In the genomic region with DNA sequence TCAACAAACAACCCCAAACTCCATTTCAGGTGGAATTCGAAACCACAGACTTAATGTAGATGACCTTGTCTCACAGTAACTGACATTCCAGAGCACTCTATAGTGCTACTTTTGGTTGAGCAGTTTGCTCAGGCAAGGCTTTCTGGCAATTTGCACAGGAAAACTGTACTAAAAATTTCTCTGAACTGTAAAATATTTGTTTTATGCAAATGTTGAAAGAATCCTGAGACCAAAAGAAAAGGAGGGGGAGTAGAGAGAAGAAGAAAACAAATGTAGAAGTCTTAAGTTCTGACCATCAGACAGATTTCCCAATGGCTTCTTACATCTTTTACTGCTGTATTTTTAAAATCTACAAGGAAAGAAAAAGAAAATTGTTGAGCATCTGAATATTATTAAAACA, we compare ENCODE assay signal across 26 cellular contexts. TPM values are rescaled to one million over a fixed set of nuclear protein-coding genes. Genes with fewer than 3 reads are reported as not detected.
DNase-seq lines count a peak whose midpoint lies in the region; ATAC-seq, FAIRE-seq and TF ChIP-seq lines count a peak whose summit lies in the region.
"Had no signal": no experiment of that assay in that cellular context is flagged by ENCODE, and none has a peak within 500 bp of the region (broad histone marks: within the 10 kb centered on the region; RNA-seq: fewer than 3 reads in every experiment).

No MANE protein-coding gene starts in this region.

- no peak overlapping the region for H3K4me3 ChIP-seq in breast epithelium
- H3K4me3 ChIP-seq in brain microvascular endothelial cell (ENCODE audit: low read depth, low read length), result no peak overlapping the region
- no peak overlapping the region for H3K4me3 ChIP-seq in mesenchymal stem cell (ENCODE audit: insufficient read depth in 1 of 2, low read depth in 1 of 2, low read length in 2 of 2)
- H3K4me3 ChIP-seq: dorsolateral prefrontal cortex, stomach had no signal

- TF ChIP-seq CTCF in MCF 10A (IDR thresholded peaks at IDR 0.05; ENCODE audit: unreplicated experiment), result no peak
- no peak for TF ChIP-seq CTCF in breast epithelium (IDR thresholded peaks at IDR 0.05)
- no peak for TF ChIP-seq CTCF in brain microvascular endothelial cell (IDR thresholded peaks at IDR 0.05; ENCODE audit: low read depth, low read length, missing control alignments)
- no peak for TF ChIP-seq CTCF in CD14-positive monocyte (IDR thresholded peaks at IDR 0.05)

- no peak overlapping the region for H3K4ac ChIP-seq in mesenchymal stem cell (ENCODE audit: low read depth in 1 of 2, low read length in 2 of 2)

- H3K9me3 ChIP-seq in breast epithelium (no peaks in the 10 kb centered on the region), mesenchymal stem cell (ENCODE audit: control insufficient read depth, low read length) (no peaks in the 10 kb centered on the region)
- H3K9me3 ChIP-seq: stomach had no signal

- H2AK5ac ChIP-seq in mesenchymal stem cell (ENCODE audit: low read length, severe bottlenecking), result no peak overlapping the region

- no peak overlapping the region for H2AFZ ChIP-seq in mesenchymal stem cell (ENCODE audit: low read depth, low read length)

- no peaks in the 10 kb centered on the region for H3K36me3 ChIP-seq in breast epithelium
- H3K36me3 ChIP-seq in brain microvascular endothelial cell (replicated peaks), result no peaks in the 10 kb centered on the region
- no peaks in the 10 kb centered on the region for H3K36me3 ChIP-seq in mesenchymal stem cell (ENCODE audit: control insufficient read depth in 1 of 2, insufficient read depth in 2 of 2, low read depth in 1 of 2, low read length in 2 of 2)
- H3K36me3 ChIP-seq: stomach had no signal

- no peak overlapping the region for H2BK15ac ChIP-seq in mesenchymal stem cell (ENCODE audit: low read depth, poor library complexity, severe bottlenecking)

- H3K23ac ChIP-seq in mesenchymal stem cell (ENCODE audit: low read length in 2 of 2), result no peak overlapping the region

- peak overlapping the region; percentile 90 for H3K9ac ChIP-seq in mesenchymal stem cell (ENCODE audit: low read length)

- BruUV-seq in MCF 10A (replicated peaks; lab: Mats Ljungman, UMichigan), result no TSS peak

- POLR2A ChIA-PET in MCF 10A (lab: Yijun Ruan, JAX), result interaction anchor here (0.6 kb wide), 1 partner anchor 56 kb away, joined by 3 read pairs; no protein-coding TSS in a partner anchor
- POLR2A ChIA-PET in activated CD4-positive, alpha-beta T cell treated with anti-CD3 and anti-CD28 coated beads for 36 hours (lab: Charles Lee), result no interaction called here

- in situ Hi-C loops in brain microvascular endothelial cell (cut with HindIII; ENCODE audit: low pct_ligation_motif_present, low sequenced_read_pairs), result no loop called here

- no peak overlapping the region for H2BK120ac ChIP-seq in mesenchymal stem cell (ENCODE audit: low read depth, low read length)

- H2BK12ac ChIP-seq in mesenchymal stem cell (ENCODE audit: low read length in 2 of 2), result no peak overlapping the region

- no peaks in the 10 kb centered on the region for H3K79me1 ChIP-seq in mesenchymal stem cell (replicated peaks; ENCODE audit: low read length, poor library complexity, severe bottlenecking)

- no peak overlapping the region for H3K18ac ChIP-seq in mesenchymal stem cell (ENCODE audit: low read depth in 1 of 2, low read length in 2 of 2)

- H3K4me1 Mint-ChIP-seq in MCF 10A (ENCODE audit: insufficient read depth, unreplicated experiment) (peaks cover 13% of the 10 kb centered on the region), CD14-positive monocyte (no peaks in the 10 kb centered on the region)
- H3K4me1 Mint-ChIP-seq in activated CD4-positive, alpha-beta T cell treated with anti-CD3 and anti-CD28 coated beads for 36 hours, result no peaks in the 10 kb centered on the region
- H3K4me1 Mint-ChIP-seq: activated naive CD8-positive, alpha-beta T cell treated with anti-CD3 and anti-CD28 coated beads for 36 hours; IgD-negative memory B cell; immature natural killer cell; naive thymus-derived CD8-positive, alpha-beta T cell had no signal

- CTCF ChIA-PET in MCF 10A (lab: Yijun Ruan, JAX), result no interaction called here
- CTCF ChIA-PET in activated CD4-positive, alpha-beta T cell treated with anti-CD3 and anti-CD28 coated beads for 36 hours (lab: Charles Lee), result no interaction called here

- H3K27me3 Mint-ChIP-seq in MCF 10A (ENCODE audit: insufficient read depth, unreplicated experiment) (no peaks in the 10 kb centered on the region), CD14-positive monocyte (ENCODE audit: low read depth in 3 of 3) (peaks cover 0 to 2% (median 0%) of the 10 kb centered on the region in 3 donors)
- peaks cover 7% of the 10 kb centered on the region for H3K27me3 Mint-ChIP-seq in activated CD4-positive, alpha-beta T cell treated with anti-CD3 and anti-CD28 coated beads for 36 hours
- H3K27me3 Mint-ChIP-seq: type B pancreatic cell had no signal

- FAIRE-seq in urothelium cell line (lab: Jason Lieb, UNC), result no peak
- FAIRE-seq: GM12891, small intestine had no signal

- H3K27me3 ChIP-seq in breast epithelium (no peaks in the 10 kb centered on the region), brain microvascular endothelial cell (replicated peaks) (no peaks in the 10 kb centered on the region), mesenchymal stem cell (ENCODE audit: control insufficient read depth in 1 of 2, insufficient read depth in 1 of 2, low read length in 2 of 2) (no peaks in the 10 kb centered on the region)
- H3K27me3 ChIP-seq: dorsolateral prefrontal cortex, stomach had no signal

- H3K36me3 Mint-ChIP-seq in MCF 10A (ENCODE audit: insufficient read depth, unreplicated experiment) (no peaks in the 10 kb centered on the region), CD14-positive monocyte (no peaks in the 10 kb centered on the region)
- no peaks in the 10 kb centered on the region for H3K36me3 Mint-ChIP-seq in activated CD4-positive, alpha-beta T cell treated with anti-CD3 and anti-CD28 coated beads for 36 hours (ENCODE audit: low read depth)
- H3K36me3 Mint-ChIP-seq: activated naive CD8-positive, alpha-beta T cell treated with anti-CD3 and anti-CD28 coated beads for 36 hours; immature natural killer cell; naive thymus-derived CD8-positive, alpha-beta T cell; type B pancreatic cell had no signal

- H3K27ac Mint-ChIP-seq in MCF 10A (ENCODE audit: low read depth, unreplicated experiment) (peak overlapping the region; percentile 75), CD14-positive monocyte (no peak overlapping the region)
- H3K27ac Mint-ChIP-seq in activated CD4-positive, alpha-beta T cell treated with anti-CD3 and anti-CD28 coated beads for 36 hours, result no peak overlapping the region
- H3K27ac Mint-ChIP-seq: activated naive CD8-positive, alpha-beta T cell treated with anti-CD3 and anti-CD28 coated beads for 36 hours; IgD-negative memory B cell; immature natural killer cell; naive thymus-derived CD8-positive, alpha-beta T cell; type B pancreatic cell had no signal

- H3K4me1 ChIP-seq in breast epithelium (no peaks in the 10 kb centered on the region), mesenchymal stem cell (ENCODE audit: control insufficient read depth, insufficient read depth, low read depth, low read length) (no peaks in the 10 kb centered on the region)
- H3K4me1 ChIP-seq: stomach had no signal

- TF ChIP-seq POLR2A in breast epithelium (IDR thresholded peaks at IDR 0.05), result no peak

- no peak overlapping the region for H3K4me2 ChIP-seq in mesenchymal stem cell (ENCODE audit: low read length, poor library complexity, severe bottlenecking)

- H3K9me3 Mint-ChIP-seq in MCF 10A (ENCODE audit: unreplicated experiment) (peaks cover 8% of the 10 kb centered on the region), CD14-positive monocyte (peaks cover 0 to 11% (median 0%) of the 10 kb centered on the region in 7 donors)
- H3K9me3 Mint-ChIP-seq in activated CD4-positive, alpha-beta T cell treated with anti-CD3 and anti-CD28 coated beads for 36 hours (ENCODE audit: low read depth), result no peaks in the 10 kb centered on the region
- H3K9me3 Mint-ChIP-seq: activated naive CD8-positive, alpha-beta T cell treated with anti-CD3 and anti-CD28 coated beads for 36 hours; naive thymus-derived CD8-positive, alpha-beta T cell; type B pancreatic cell had no signal

- no peak for DNase-seq in MCF 10A (ENCODE audit: unreplicated experiment)
- no peak for DNase-seq in breast epithelium (ENCODE audit: low spot score in 2 of 2)
- DNase-seq in brain microvascular endothelial cell, result no peak
- DNase-seq in mesenchymal stem cell, result no peak
- no peak for DNase-seq in activated CD4-positive, alpha-beta T cell treated with anti-CD3 and anti-CD28 coated beads for 36 hours
- DNase-seq in urothelium cell line (ENCODE audit: low spot score), result no peak
- DNase-seq in CD14-positive monocyte (ENCODE audit: low spot score), result no peak
- DNase-seq: activated naive CD8-positive, alpha-beta T cell treated with anti-CD3 and anti-CD28 coated beads for 36 hours; C1 segment of cervical spinal cord; dorsolateral prefrontal cortex; GF-D8; immature natural killer cell; naive thymus-derived CD8-positive, alpha-beta T cell; NCI-H1930; NCI-H446; RPMI8226; small intestine; stimulated activated CD4-positive, alpha-beta T cell treated with anti-CD3 and anti-CD28 coated beads, Interleukin-4, amount 100 ng/mL, for 1 hour; stomach had no signal

- H3K27ac ChIP-seq in breast epithelium, result peak overlapping the region in 1 of 2 donors; percentile 66
- H3K27ac ChIP-seq in brain microvascular endothelial cell, result peak overlapping the region; percentile 44
- no peak overlapping the region for H3K27ac ChIP-seq in mesenchymal stem cell (ENCODE audit: low read length, poor library complexity, severe bottlenecking)
- H3K27ac ChIP-seq: 22Rv1, dorsolateral prefrontal cortex, HL-60 had no signal

- intact Hi-C loops in MCF 10A (cut with micrococcal nuclease), result no loop called here
- intact Hi-C loops in breast epithelium (cut with DNase I; ENCODE audit: low total_unique reads), result no loop called here
- intact Hi-C loops in activated CD4-positive, alpha-beta T cell treated with anti-CD3 and anti-CD28 coated beads for 36 hours (cut with DNase I, micrococcal nuclease), result loop anchor here in 1 of 2 experiments (10.0 kb wide), 2 partner anchors 60 to 470 kb away; no protein-coding TSS in a partner anchor
- intact Hi-C loops in CD14-positive monocyte (cut with micrococcal nuclease), result no loop called here

- ATAC-seq in activated CD4-positive, alpha-beta T cell treated with anti-CD3 and anti-CD28 coated beads for 36 hours, result no peak
- no peak for ATAC-seq in HG02852 (IDR thresholded peaks at IDR 0.05; ENCODE audit: unreplicated experiment)
- ATAC-seq: HCT116; naive thymus-derived CD8-positive, alpha-beta T cell had no signal

- no peak overlapping the region for H3K4me3 Mint-ChIP-seq in MCF 10A (ENCODE audit: unreplicated experiment)
- H3K4me3 Mint-ChIP-seq in activated CD4-positive, alpha-beta T cell treated with anti-CD3 and anti-CD28 coated beads for 36 hours, result no peak overlapping the region
- no peak overlapping the region for H3K4me3 Mint-ChIP-seq in CD14-positive monocyte
- H3K4me3 Mint-ChIP-seq: activated naive CD8-positive, alpha-beta T cell treated with anti-CD3 and anti-CD28 coated beads for 36 hours; IgD-negative memory B cell; immature natural killer cell; naive thymus-derived CD8-positive, alpha-beta T cell; type B pancreatic cell had no signal

- H4K8ac ChIP-seq in mesenchymal stem cell (ENCODE audit: low read length), result no peak overlapping the region

- H3K14ac ChIP-seq in mesenchymal stem cell (ENCODE audit: low read length in 2 of 2), result no peak overlapping the region

- 88% methylated on average over 1 of the region's 1 CpG for WGBS in mesenchymal stem cell

- no peak overlapping the region for H2BK5ac ChIP-seq in mesenchymal stem cell (ENCODE audit: low read depth, low read length, poor library complexity, severe bottlenecking)

- H4K91ac ChIP-seq in mesenchymal stem cell (ENCODE audit: low read length), result no peak overlapping the region

RNA-seq across cellular contexts. Expression of gene DTWD1, which starts 53.5 kb away (rescaled TPM):
- total RNA-seq in MCF 10A (2022), result 29.6 and 31.0 TPM in 2 replicates
- total RNA-seq in breast epithelium, result 10 to 100 TPM; 21.6 to 35.4 (median 33.8) TPM
- polyA plus RNA-seq in mesenchymal stem cell (2013, experiment 1 of 2), result 29.2 TPM
- polyA plus RNA-seq in mesenchymal stem cell (2013, experiment 2 of 2), result 29.9 TPM
- total RNA-seq in activated CD4-positive, alpha-beta T cell treated with anti-CD3 and anti-CD28 coated beads for 36 hours, result 10 to 100 TPM; 20.4 to 22.4 TPM
- polyA plus RNA-seq in CD14-positive monocyte, result 10 to 100 TPM; 10.2 to 11.8 TPM

RNA-seq across cellular contexts. Expression of gene FAM227B, which starts 53.8 kb away (rescaled TPM):
- total RNA-seq in MCF 10A (2022) (5.8 and 6.4 TPM in 2 replicates), breast epithelium (10 to 100 TPM in 1 of 3 donors, 1 to 10 TPM in 2; 1.3 to 13.0 (median 4.9) TPM)
- 4.3 TPM for polyA plus RNA-seq in mesenchymal stem cell (2013, experiment 1 of 2)
- polyA plus RNA-seq in mesenchymal stem cell (2013, experiment 2 of 2), result 5.0 TPM
- total RNA-seq in activated CD4-positive, alpha-beta T cell treated with anti-CD3 and anti-CD28 coated beads for 36 hours, result 1 to 10 TPM; 2.7 to 4.4 TPM
- polyA plus RNA-seq in CD14-positive monocyte, result under 1 TPM; 0.49 to 0.72 TPM
